Comparison of ENCODE assay signal across 8 cellular contexts in genomic region chr5:112921833-112922817, GRCh38. TPM values are rescaled to one million over a fixed set of nuclear protein-coding genes. Genes with fewer than 3 reads are reported as not detected.
DNase-seq lines count a peak whose midpoint lies in the region; ATAC-seq, FAIRE-seq and TF ChIP-seq lines count a peak whose summit lies in the region.

Gene REEP5 (minus strand): TSS chr5:112922227. CDS start chr5:112922190, 37 bp downstream.

- H3K9me1 ChIP-seq in keratinocyte (ENCODE audit: control insufficient read depth, extremely low read depth, insufficient read depth, low read length), result no peaks in the 10 kb centered on the region

- H3K27me3 ChIP-seq in AG04450 (ENCODE audit: control insufficient read depth, insufficient read depth, low read length) (no peaks in the 10 kb centered on the region), keratinocyte (ENCODE audit: control insufficient read depth, extremely low read depth, insufficient read depth, low read length) (no peaks in the 10 kb centered on the region)

- H3K4me2 ChIP-seq in keratinocyte (ENCODE audit: control insufficient read depth, extremely low read depth, insufficient read depth, low read depth, low read length), result peak within 1 kb of the TSS; percentile 94

- POLR2A ChIA-PET in AG04450 (lab: Yijun Ruan, JAX), result interaction anchor here (0.6 to 2.0 kb wide), 4 partner anchors 32 to 61 kb away, joined by 4 to 12 read pairs (median 7); partner anchors contain the start of genes DCP2 and SRP19

- H3K9ac ChIP-seq in keratinocyte (ENCODE audit: control insufficient read depth, extremely low read depth, insufficient read depth, low read length), result peak within 1 kb of the TSS; percentile 93

- ATAC-seq in GM18870 (IDR thresholded peaks at IDR 0.05; ENCODE audit: unreplicated experiment) (peak; percentile 31), HG03135 (IDR thresholded peaks at IDR 0.05; ENCODE audit: unreplicated experiment) (peak; percentile 58)

- H3K36me3 ChIP-seq in keratinocyte (ENCODE audit: control insufficient read depth in 2 of 2, extremely low read depth in 1 of 2, insufficient read depth in 2 of 2, low read length in 2 of 2), result peaks cover 8 to 12% of the 10 kb centered on the region in 2 experiments

- FAIRE-seq in keratinocyte (lab: Jason Lieb, UNC), result no peak

- H2AFZ ChIP-seq in keratinocyte (ENCODE audit: control insufficient read depth, low read length), result peak within 1 kb of the TSS; percentile 97

- H3K79me2 ChIP-seq in keratinocyte (ENCODE audit: control insufficient read depth, insufficient read depth, low read length), result peaks cover 39% of the 10 kb centered on the region

- peaks cover 4% of the 10 kb centered on the region for H4K20me1 ChIP-seq in keratinocyte (ENCODE audit: control insufficient read depth, extremely low read depth, insufficient read depth, low read length)

- peaks cover 10% of the 10 kb centered on the region for H3K4me1 ChIP-seq in keratinocyte (ENCODE audit: control insufficient read depth, extremely low read depth, insufficient read depth, low read length)

- dilution Hi-C loops in keratinocyte (cut with MboI; ENCODE audit: extremely low pct_ligation_motif_present, low sequenced_read_pairs), result no loop called here

- peak within 1 kb of the TSS; percentile 77 for H3K27ac ChIP-seq in AG04450 (ENCODE audit: low read depth, low read length)
- H3K27ac ChIP-seq in keratinocyte (ENCODE audit: control insufficient read depth, insufficient read depth, low read length), result peak within 1 kb of the TSS; percentile 77

- CTCF ChIA-PET in AG04450 (lab: Charles Lee), result interaction anchor here (0.6 to 2.3 kb wide), 14 partner anchors 9 to 592 kb away, joined by 3 to 9 read pairs (median 4); no protein-coding TSS in a partner anchor

- DNase-seq in AG04450 (ENCODE audit: low read depth, low spot score) (no peak), NCI-H2227 treated with DMSO at 0.1 percent for 48 hours (lab: John Stamatoyannopoulos, UW) (peak; percentile 65), keratinocyte (ENCODE audit: low read depth, low spot score) (no peak)
- DNase-seq in activated CD4-positive, CD25-positive, alpha-beta regulatory T cell treated with anti-CD3 and anti-CD28 coated beads, Interleukin-2, amount 50 U/mL, for 16 hours (ENCODE audit: low read depth, low spot score), result peak; percentile 69
- peak; percentile 83 for DNase-seq in central memory CD4-positive, alpha-beta T cell
- peak; percentile 88 for DNase-seq in stimulated activated CD4-positive, alpha-beta T cell treated with anti-CD3 and anti-CD28 coated beads, Interleukin-15, amount 100 ng/mL, for 24 hours

- peak within 1 kb of the TSS; percentile 94 for H3K4me3 ChIP-seq in AG04450 (ENCODE audit: low read depth, low read length)
- peak within 1 kb of the TSS; percentile 85 to 91 (median 91) for H3K4me3 ChIP-seq in keratinocyte (ENCODE audit: control insufficient read depth in 2 of 3, extremely low read depth in 1 of 3, insufficient read depth in 2 of 3, low read depth in 1 of 3, low read length in 3 of 3)

- no peaks in the 10 kb centered on the region; the same call in 1 of the 2 replicates for H3K9me3 ChIP-seq in AG04450 (ENCODE audit: control insufficient read depth, insufficient read depth, low read length)
- no peaks in the 10 kb centered on the region for H3K9me3 ChIP-seq in keratinocyte (ENCODE audit: control insufficient read depth, low read depth, low read length)

- TF ChIP-seq CTCF in AG04450 (IDR thresholded peaks at IDR 0.05; ENCODE audit: low read depth, low read length), result peak; percentile 62
- TF ChIP-seq CTCF in keratinocyte (optimal IDR thresholded peaks at IDR 0.05 in 1 of 3, IDR thresholded peaks at IDR 0.05 in 1 of 3, conservative IDR thresholded peaks at IDR 0.05 in 1 of 3; ENCODE audit: extremely low read depth in 1 of 3, insufficient read depth in 2 of 3, low read length in 3 of 3), result peak; percentile 47 to 88 (median 53)

RNA-seq across cellular contexts. Expression of gene REEP5, which starts in this region (rescaled TPM):
- polyA plus RNA-seq in AG04450 (2011; rRNA removed) (163 and 176 TPM in 2 replicates), keratinocyte (174 to 393 TPM (median 298 TPM) in 3 replicates)
- polyA minus RNA-seq in AG04450 (2011; rRNA and poly(A)+ RNA removed), result 161 and 175 TPM in 2 replicates
- polyA plus RNA-seq in keratinocyte (2011; ENCODE audit: low read depth), result 86.4 TPM
- polyA plus RNA-seq in keratinocyte (2011; cell fraction: cytosol; rRNA removed), result 166 and 178 TPM in 2 replicates
- 202 and 222 TPM in 2 replicates for polyA plus RNA-seq in keratinocyte (2011; cell fraction: nucleus; rRNA removed)
- 105 and 131 TPM in 2 replicates for polyA plus RNA-seq in keratinocyte (2012; ENCODE audit: low replicate concordance)
- 256 to 365 TPM (median 273 TPM) in 3 replicates for polyA minus RNA-seq in keratinocyte
- polyA minus RNA-seq in keratinocyte (2011; cell fraction: cytosol; rRNA and poly(A)+ RNA removed), result 146 TPM
- polyA minus RNA-seq in keratinocyte (2011; cell fraction: nucleus; rRNA and poly(A)+ RNA removed), result 114 and 152 TPM in 2 replicates

Comparison
In these comparisons a context has a peak if more than half of its experiments do, and no peak if none do; other contexts are left out.
1. DNase-seq: peak in NCI-H2227 treated with DMSO at 0.1 percent for 48 hours (single experiment), activated CD4-positive, CD25-positive, alpha-beta regulatory T cell treated with anti-CD3 and anti-CD28 coated beads, Interleukin-2, amount 50 U/mL, for 16 hours (single experiment), central memory CD4-positive, alpha-beta T cell (single experiment) and stimulated activated CD4-positive, alpha-beta T cell treated with anti-CD3 and anti-CD28 coated beads, Interleukin-15, amount 100 ng/mL, for 24 hours (single experiment); none in AG04450 (single experiment) and keratinocyte (single experiment).